Comparison of ENCODE assay signal across 23 cellular contexts in the genomic region with DNA sequence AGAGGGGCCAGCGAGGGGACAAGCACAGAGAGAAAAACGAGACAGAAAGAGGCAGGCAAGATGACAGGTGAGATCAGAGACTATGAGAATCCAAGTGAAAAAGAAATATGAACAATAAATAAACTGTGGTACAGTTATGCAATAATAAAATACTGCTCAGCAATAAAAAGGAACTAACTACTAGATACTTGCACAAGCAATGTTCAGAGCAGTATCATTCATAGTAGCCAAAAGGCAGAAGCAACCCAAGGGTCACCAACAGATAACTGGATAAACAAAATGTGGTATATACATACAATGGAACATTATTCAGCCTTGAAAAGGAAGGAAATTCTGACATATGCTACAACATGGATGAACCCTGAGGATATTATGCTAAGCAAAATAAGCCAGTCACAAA.
"Had no signal": no experiment of that assay in that cellular context is flagged by ENCODE, and none has a peak within 500 bp of the region (broad histone marks: within the 10 kb centered on the region; RNA-seq: fewer than 3 reads in every experiment).

No MANE protein-coding gene starts in this region.

- H3K9me3 Mint-ChIP-seq: activated naive CD8-positive, alpha-beta T cell treated with anti-CD3 and anti-CD28 coated beads for 36 hours; activated T-helper 1 cell treated with anti-CD3 and anti-CD28 coated beads, Interleukin-12 subunit alpha, Interleukin-12 subunit beta, Interleukin-2, Interleukin-4 antibody, amounts not matched to agents 30 ng/mL and 10 ng/mL and 1 ng/mL, durations not matched to agents 14 hours and 24 hours and 36 hours; dendritic cell treated with granulocyte-macrophage colony-stimulating factor and Interleukin-4, amounts not matched to agents 40 ng/mL and 50 ng/mL, for 4 days; natural killer cell treated with Interleukin-12 subunit alpha and Interleukin-12 subunit beta and Interleukin-15 and Interleukin-18, amount 100 ng/mL, for 72 hours had no signal

- ATAC-seq: heart right ventricle; left lung; natural killer cell treated with Interleukin-12 subunit alpha and Interleukin-12 subunit beta and Interleukin-15 and Interleukin-18, amount 100 ng/mL, for 72 hours; pancreas had no signal

- H3K4me3 ChIP-seq: cardiac muscle cell, esophagus muscularis mucosa, heart right ventricle, left lung, pancreas, sigmoid colon, spleen, tibial artery had no signal

- FAIRE-seq: endothelial cell of umbilical vein, pancreas, urothelium cell line had no signal

- DNase-seq: activated CD4-positive, alpha-beta T cell treated with anti-CD3 and anti-CD28 coated beads, Interleukin-2, amount 50 U/mL, for 1 hour; activated CD4-positive, CD25-positive, alpha-beta regulatory T cell treated with anti-CD3 and anti-CD28 coated beads, Interleukin-2, amount 50 U/mL, for 72 hours; activated naive CD4-positive, alpha-beta T cell; activated naive CD8-positive, alpha-beta T cell treated with anti-CD3 and anti-CD28 coated beads for 36 hours; amygdala; effector CD8-positive, alpha-beta T cell; heart right ventricle; left lung; pancreas; sigmoid colon; spleen; stimulated activated CD4-positive, alpha-beta T cell treated with anti-CD3 and anti-CD28 coated beads, Interleukin-4, amount 100 ng/mL, for 4 hours; stimulated activated naive CD4-positive, alpha-beta T cell treated with Interleukin-2 at 50 U/mL for 16 hours; T1000; tibial artery had no signal

- H3K4me3 Mint-ChIP-seq: activated naive CD8-positive, alpha-beta T cell treated with anti-CD3 and anti-CD28 coated beads for 36 hours; activated T-helper 1 cell treated with anti-CD3 and anti-CD28 coated beads, Interleukin-12 subunit alpha, Interleukin-12 subunit beta, Interleukin-2, Interleukin-4 antibody, amounts not matched to agents 30 ng/mL and 10 ng/mL and 1 ng/mL, durations not matched to agents 14 hours and 24 hours and 36 hours; dendritic cell treated with granulocyte-macrophage colony-stimulating factor and Interleukin-4, amounts not matched to agents 40 ng/mL and 50 ng/mL, for 4 days; mesothelial cell of epicardium; natural killer cell treated with Interleukin-12 subunit alpha and Interleukin-12 subunit beta and Interleukin-15 and Interleukin-18, amount 100 ng/mL, for 72 hours had no signal

- H3K27me3 Mint-ChIP-seq: activated naive CD8-positive, alpha-beta T cell treated with anti-CD3 and anti-CD28 coated beads for 36 hours; dendritic cell treated with granulocyte-macrophage colony-stimulating factor and Interleukin-4, amounts not matched to agents 40 ng/mL and 50 ng/mL, for 4 days; natural killer cell treated with Interleukin-12 subunit alpha and Interleukin-12 subunit beta and Interleukin-15 and Interleukin-18, amount 100 ng/mL, for 72 hours had no signal
